In the genomic region with DNA sequence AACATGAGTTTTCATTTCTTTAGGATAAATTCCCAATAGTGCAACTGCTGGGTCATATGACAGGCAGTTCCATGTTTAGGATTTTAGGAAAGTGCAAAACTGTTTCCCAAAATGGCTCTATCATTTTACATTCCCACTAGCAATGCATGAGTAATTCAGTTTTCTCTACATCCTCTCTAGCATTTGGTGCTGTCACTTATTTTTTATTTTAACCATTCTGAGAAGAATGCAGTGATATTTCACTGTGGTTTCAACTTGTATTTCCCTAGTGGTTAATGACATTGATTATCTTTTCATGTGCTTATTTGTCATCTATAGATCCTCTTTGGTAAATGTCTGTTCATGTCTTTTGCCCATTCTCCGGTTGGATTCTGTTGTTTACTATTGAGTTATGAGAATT, we compare ENCODE assay signal across 31 cellular contexts.
"Had no signal": no experiment of that assay in that cellular context is flagged by ENCODE, and none has a peak within 500 bp of the region (broad histone marks: within the 10 kb centered on the region; RNA-seq: fewer than 3 reads in every experiment).

No MANE protein-coding gene starts in this region.

- ATAC-seq: activated CD8-positive, alpha-beta T cell treated with anti-CD3 and anti-CD28 coated beads for 36 hours; activated naive CD4-positive, alpha-beta T cell treated with anti-CD3 and anti-CD28 coated beads, Interleukin-2, amount 50 U/mL, for 72 hours; activated T-cell treated with anti-CD3 and anti-CD28 coated beads, Interleukin-2, amount 50 U/mL, for 4 hours; activated T-cell treated with anti-CD3 and anti-CD28 coated beads, Interleukin-2, amount 50 U/mL, for 72 hours; body of pancreas had no signal

- H3K9me3 Mint-ChIP-seq: activated CD4-positive, alpha-beta memory T cell treated with anti-CD3 and anti-CD28 coated beads for 36 hours; activated CD8-positive, alpha-beta T cell treated with anti-CD3 and anti-CD28 coated beads for 36 hours; activated naive CD4-positive, alpha-beta T cell treated with anti-CD3 and anti-CD28 coated beads for 36 hours; activated naive CD4-positive, alpha-beta T cell treated with anti-CD3 and anti-CD28 coated beads, Interleukin-2, amount 50 U/mL, for 72 hours; activated naive CD8-positive, alpha-beta T cell treated with anti-CD3 and anti-CD28 coated beads for 36 hours; activated T-cell treated with anti-CD3 and anti-CD28 coated beads, Interleukin-2, amount 50 U/mL, for 4 hours; activated T-helper 17 cell treated with anti-CD3 and anti-CD28 coated beads, Interleukin-2, amount 50 U/mL, for 72 hours had no signal

- H3K27me3 Mint-ChIP-seq: activated B cell treated with CpG ODN at 0.5 μM for 24 hours; activated CD4-positive, alpha-beta memory T cell treated with anti-CD3 and anti-CD28 coated beads for 36 hours; activated CD4-positive, alpha-beta T cell treated with anti-CD3 and anti-CD28 coated beads, Interleukin-2, amount 10 ng/mL, durations not matched to agents 24 days and 14 days; activated CD8-positive, alpha-beta T cell treated with anti-CD3 and anti-CD28 coated beads for 36 hours; activated naive CD8-positive, alpha-beta T cell treated with anti-CD3 and anti-CD28 coated beads for 36 hours; activated T-helper 17 cell treated with anti-CD3 and anti-CD28 coated beads, Interleukin-2, amount 50 U/mL, for 72 hours had no signal

- H3K27ac Mint-ChIP-seq: activated B cell treated with CpG ODN at 0.5 μM for 24 hours; activated CD4-positive, alpha-beta memory T cell treated with anti-CD3 and anti-CD28 coated beads for 36 hours; activated CD4-positive, alpha-beta T cell treated with anti-CD3 and anti-CD28 coated beads, Interleukin-2, amount 10 ng/mL, durations not matched to agents 24 days and 14 days; activated CD8-positive, alpha-beta T cell treated with anti-CD3 and anti-CD28 coated beads for 36 hours; activated naive CD4-positive, alpha-beta T cell treated with anti-CD3 and anti-CD28 coated beads for 36 hours; activated naive CD4-positive, alpha-beta T cell treated with anti-CD3 and anti-CD28 coated beads, Interleukin-2, amount 50 U/mL, for 72 hours; activated naive CD8-positive, alpha-beta T cell treated with anti-CD3 and anti-CD28 coated beads for 36 hours; activated T-cell treated with anti-CD3 and anti-CD28 coated beads, Interleukin-2, amount 50 U/mL, for 72 hours; activated T-helper 1 cell treated with anti-CD3 and anti-CD28 coated beads, Interleukin-12 subunit alpha, Interleukin-12 subunit beta, Interleukin-2, Interleukin-4 antibody, amounts not matched to agents 30 ng/mL and 10 ng/mL and 1 ng/mL, durations not matched to agents 14 hours and 24 hours and 36 hours; activated T-helper 17 cell treated with anti-CD3 and anti-CD28 coated beads, Interleukin-2, amount 50 U/mL, for 72 hours; T-helper 1 cell treated with Interleukin-12 subunit alpha and Interleukin-12 subunit beta and Interleukin-4 antibody, amounts not matched to agents 30 μg/mL and 1 μg/mL, for 36 hours; T-helper 2 cell treated with Interferon-gamma antibody and Interleukin-4, amounts not matched to agents 5 μg/mL and 100 μg/mL, for 36 hours had no signal

- H3K4me1 Mint-ChIP-seq: activated B cell treated with CpG ODN at 0.5 μM for 24 hours had no signal

- DNase-seq: activated B cell treated with CpG ODN at 0.5 μM for 24 hours; activated CD4-positive, alpha-beta memory T cell treated with anti-CD3 and anti-CD28 coated beads for 36 hours; activated CD4-positive, alpha-beta T cell treated with anti-CD3 and anti-CD28 coated beads for 4 hours; activated CD4-positive, alpha-beta T cell treated with anti-CD3 and anti-CD28 coated beads, Interleukin-2, amount 10 ng/mL, durations not matched to agents 24 days and 14 days; activated CD4-positive, alpha-beta T cell treated with anti-CD3 and anti-CD28 coated beads, Interleukin-2, amount 50 U/mL, for 1 hour; activated CD4-positive, alpha-beta T cell treated with anti-CD3 and anti-CD28 coated beads, Interleukin-2, amount 50 U/mL, for 4 hours; activated CD4-positive, CD25-positive, alpha-beta regulatory T cell treated with anti-CD3 and anti-CD28 coated beads, Interleukin-2, amount 50 U/mL, for 72 hours; activated CD8-positive, alpha-beta memory T cell treated with anti-CD3 and anti-CD28 coated beads, Interleukin-2, amount 50 U/mL, for 4 hours; activated CD8-positive, alpha-beta T cell treated with anti-CD3 and anti-CD28 coated beads for 36 hours; activated effector memory CD4-positive, alpha-beta T cell treated with anti-CD3 and anti-CD28 coated beads, Interleukin-2, amount 50 U/mL, for 16 hours; activated gamma-delta T cell treated with Interleukin-2 at 50 U/mL for 16 hours; activated naive CD4-positive, alpha-beta T cell; activated naive CD4-positive, alpha-beta T cell treated with anti-CD3 and anti-CD28 coated beads for 36 hours; activated naive CD8-positive, alpha-beta T cell treated with anti-CD3 and anti-CD28 coated beads for 36 hours; activated T-cell treated with anti-CD3 and anti-CD28 coated beads for 4 hours; activated T-cell treated with anti-CD3 and anti-CD28 coated beads, Interleukin-2, amount 50 U/mL, for 1 hour; activated T-cell treated with anti-CD3 and anti-CD28 coated beads, Interleukin-2, amount 50 U/mL, for 4 hours; activated T-cell treated with anti-CD3 and anti-CD28 coated beads, Interleukin-2, amount 50 U/mL, for 72 hours; adrenal gland; amniotic stem cell; aorta; body of pancreas; central memory CD4-positive, alpha-beta T cell; T-helper 1 cell; T-helper 2 cell; T-helper 9 cell had no signal

- H3K4me3 Mint-ChIP-seq: activated B cell treated with CpG ODN at 0.5 μM for 24 hours; activated CD4-positive, alpha-beta memory T cell treated with anti-CD3 and anti-CD28 coated beads for 36 hours; activated CD4-positive, alpha-beta T cell treated with anti-CD3 and anti-CD28 coated beads, Interleukin-2, amount 10 ng/mL, durations not matched to agents 24 days and 14 days; activated CD8-positive, alpha-beta T cell treated with anti-CD3 and anti-CD28 coated beads for 36 hours; activated naive CD4-positive, alpha-beta T cell treated with anti-CD3 and anti-CD28 coated beads for 36 hours; activated naive CD8-positive, alpha-beta T cell treated with anti-CD3 and anti-CD28 coated beads for 36 hours; activated T-cell treated with anti-CD3 and anti-CD28 coated beads, Interleukin-2, amount 50 U/mL, for 4 hours; activated T-cell treated with anti-CD3 and anti-CD28 coated beads, Interleukin-2, amount 50 U/mL, for 72 hours; activated T-helper 1 cell treated with anti-CD3 and anti-CD28 coated beads, Interleukin-12 subunit alpha, Interleukin-12 subunit beta, Interleukin-2, Interleukin-4 antibody, amounts not matched to agents 30 ng/mL and 10 ng/mL and 1 ng/mL, durations not matched to agents 14 hours and 24 hours and 36 hours; activated T-helper 17 cell treated with anti-CD3 and anti-CD28 coated beads, Interleukin-2, amount 50 U/mL, for 72 hours; T-helper 1 cell treated with Interleukin-12 subunit alpha and Interleukin-12 subunit beta and Interleukin-4 antibody, amounts not matched to agents 30 μg/mL and 1 μg/mL, for 36 hours; T-helper 2 cell treated with Interferon-gamma antibody and Interleukin-4, amounts not matched to agents 5 μg/mL and 100 μg/mL, for 36 hours had no signal
